ENCODE assay signal across 15 cellular contexts in the genomic region with DNA sequence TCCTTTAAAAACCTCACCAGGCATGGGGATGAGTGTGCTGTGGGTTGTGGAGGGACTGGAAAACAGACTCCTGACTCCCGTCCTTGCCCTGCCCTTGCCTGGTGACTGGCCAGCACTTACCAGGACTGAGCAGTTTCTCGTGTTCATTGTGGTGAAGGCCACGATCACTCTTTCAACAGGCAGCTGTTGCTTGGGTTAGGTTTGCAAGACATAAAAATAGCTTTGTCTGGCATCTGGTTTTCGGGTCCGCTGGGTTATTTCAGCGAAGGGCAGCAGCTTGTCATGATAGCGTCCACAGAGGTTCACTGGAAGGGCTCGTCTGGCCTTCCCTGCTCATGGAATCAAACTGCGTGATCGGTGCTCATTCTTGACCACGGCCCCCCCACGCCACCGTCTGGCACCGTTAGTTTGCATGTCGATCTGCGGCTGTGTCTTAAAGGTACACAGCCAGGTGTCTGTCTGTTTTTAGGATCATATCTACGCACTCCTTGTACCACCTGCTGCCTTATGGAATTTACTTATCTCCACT. TPM values are rescaled to one million over a fixed set of nuclear protein-coding genes. Genes with fewer than 3 reads are reported as not detected.
A peak's percentile ranks its signal among the peaks of the same experiment; 100 is the strongest.
DNase-seq lines count a peak whose midpoint lies in the region; ATAC-seq and TF ChIP-seq lines count a peak whose summit lies in the region.
"Had no signal": no experiment of that assay in that cellular context is flagged by ENCODE, and none has a peak within 500 bp of the region (broad histone marks: within the 10 kb centered on the region; RNA-seq: fewer than 3 reads in every experiment).

No MANE protein-coding gene starts in this region.

- DNase-seq in AG08395 (ENCODE audit: low spot score) (peak; percentile 65), cardiac muscle cell (ENCODE audit: low read depth in 1 of 2, low spot score in 1 of 2) (peak in 1 of 2 donors; percentile 78), neuronal stem cell (ENCODE audit: low spot score) (no peak), H7 (no peak), neural progenitor cell (ENCODE audit: low spot score) (no peak)
- DNase-seq: activated CD4-positive, CD25-positive, alpha-beta regulatory T cell; activated CD8-positive, alpha-beta memory T cell treated with anti-CD3 and anti-CD28 coated beads, Interleukin-2, amount 50 U/mL, for 48 hours; naive B cell; NCI-H2029; NK-92 treated with Interleukin-12 subunit alpha and Interleukin-12 subunit beta, amount 100 ng/mL, for 24 hours had no signal

- no peaks in the 10 kb centered on the region for H3K9me3 ChIP-seq in OCI-LY3 (ENCODE audit: insufficient read depth, low read length)
- no peaks in the 10 kb centered on the region for H3K9me3 ChIP-seq in cardiac muscle cell (ENCODE audit: low read depth)
- peaks cover 0 to 3% of the 10 kb centered on the region in 2 donors for H3K9me3 ChIP-seq in neuronal stem cell (replicated peaks in 1 of 2; ENCODE audit: control insufficient read depth in 2 of 2, insufficient read depth in 1 of 2, low read depth in 1 of 2, low read length in 2 of 2)
- H3K9me3 ChIP-seq in neural progenitor cell (ENCODE audit: low read depth) = no peaks in the 10 kb centered on the region
- H3K9me3 ChIP-seq: upper lobe of left lung had no signal

- H3K4ac ChIP-seq in neuronal stem cell (ENCODE audit: low read length) = no peak overlapping the region

- no peak overlapping the region for H2AK5ac ChIP-seq in neuronal stem cell (ENCODE audit: low read depth, low read length)

- WGBS in neuronal stem cell (ENCODE audit: extremely low coverage in 2 of 2, insufficient read length in 2 of 2, insufficient replicate concordance in 1 of 2), 2 donors = no CpG with 5 or more reads among the region's 17 CpGs

- H3K79me1 ChIP-seq in neuronal stem cell (ENCODE audit: low read depth, low read length) = no peaks in the 10 kb centered on the region

- peak overlapping the region; percentile 14; the same call in 1 of the 2 replicates for H3K4me3 ChIP-seq in OCI-LY3 (ENCODE audit: low read length)
- H3K4me3 ChIP-seq in cardiac muscle cell = no peak overlapping the region
- H3K4me3 ChIP-seq in neuronal stem cell (ENCODE audit: low read length in 2 of 2) = no peak overlapping the region
- no peak overlapping the region for H3K4me3 ChIP-seq in H7 (ENCODE audit: insufficient read depth, low read depth, low read length)
- no peak overlapping the region for H3K4me3 ChIP-seq in neural progenitor cell
- H3K4me3 ChIP-seq: upper lobe of left lung had no signal

- H3K27ac Mint-ChIP-seq in neural progenitor cell = no peak overlapping the region
- H3K27ac Mint-ChIP-seq: activated naive CD8-positive, alpha-beta T cell had no signal

- H2BK15ac ChIP-seq in neuronal stem cell (ENCODE audit: low read length) = no peak overlapping the region

- H4K8ac ChIP-seq in neuronal stem cell (ENCODE audit: low read depth, low read length) = no peak overlapping the region

- no peak overlapping the region for H3K23ac ChIP-seq in neuronal stem cell (ENCODE audit: low read depth, low read length, poor library complexity)

- no peaks in the 10 kb centered on the region for H3K79me2 ChIP-seq in OCI-LY3 (ENCODE audit: low read length)
- H3K79me2 ChIP-seq in neural progenitor cell (ENCODE audit: low read depth) = no peaks in the 10 kb centered on the region

- no peaks in the 10 kb centered on the region for H4K20me1 ChIP-seq in OCI-LY3 (ENCODE audit: insufficient read depth, low read length)
- H4K20me1 ChIP-seq in neural progenitor cell (ENCODE audit: low read depth) = no peaks in the 10 kb centered on the region

- no peak overlapping the region for H4K91ac ChIP-seq in neuronal stem cell (ENCODE audit: low read depth, low read length, poor library complexity)

- H3K9ac ChIP-seq in OCI-LY3 (ENCODE audit: low read length) (no peak overlapping the region), neuronal stem cell (ENCODE audit: low read depth, low read length, poor library complexity) (no peak overlapping the region), neural progenitor cell (no peak overlapping the region)

- no peak for ATAC-seq in GM19351 (IDR thresholded peaks at IDR 0.05; ENCODE audit: unreplicated experiment)
- ATAC-seq in GM19324 (IDR thresholded peaks at IDR 0.05; ENCODE audit: low FRiP score, unreplicated experiment) = no peak

- peak overlapping the region; percentile 5; the same call in 1 of the 2 replicates for H2AFZ ChIP-seq in OCI-LY3 (ENCODE audit: low read depth, low read length)
- H2AFZ ChIP-seq in neuronal stem cell (ENCODE audit: low read length) = peak overlapping the region; percentile 31
- H2AFZ ChIP-seq in neural progenitor cell (replicated peaks) = no peak overlapping the region

- no peaks in the 10 kb centered on the region for H3K36me3 Mint-ChIP-seq in neural progenitor cell
- H3K36me3 Mint-ChIP-seq: naive B cell had no signal

- H3F3A ChIP-seq in neural progenitor cell (ENCODE audit: low read depth) = no peaks in the 10 kb centered on the region

- peaks cover 3% of the 10 kb centered on the region for H3K4me1 Mint-ChIP-seq in neural progenitor cell
- H3K4me1 Mint-ChIP-seq: naive B cell had no signal

- peaks cover 41% of the 10 kb centered on the region for H3K27me3 ChIP-seq in OCI-LY3 (ENCODE audit: low read depth, low read length)
- no peaks in the 10 kb centered on the region for H3K27me3 ChIP-seq in cardiac muscle cell
- peaks cover 0 to 22% (median 0%) of the 10 kb centered on the region in 3 experiments for H3K27me3 ChIP-seq in neuronal stem cell (ENCODE audit: control insufficient read depth in 3 of 3, insufficient read depth in 3 of 3, low read depth in 1 of 3, low read length in 3 of 3)
- H3K27me3 ChIP-seq in H7 (ENCODE audit: control insufficient read depth, insufficient read depth, low read length) = no peaks in the 10 kb centered on the region
- H3K27me3 ChIP-seq in neural progenitor cell = no peaks in the 10 kb centered on the region
- H3K27me3 ChIP-seq: upper lobe of left lung had no signal

- H3K14ac ChIP-seq in neuronal stem cell (ENCODE audit: low read length) = no peak overlapping the region

- H2BK5ac ChIP-seq in neuronal stem cell (ENCODE audit: low read length) = no peak overlapping the region

- H3K27ac ChIP-seq in OCI-LY3 (ENCODE audit: low read length) (no peak overlapping the region), cardiac muscle cell (peak overlapping the region; percentile 92), neuronal stem cell (replicated peaks; ENCODE audit: low read length) (no peak overlapping the region), neural progenitor cell (no peak overlapping the region)
- H3K27ac ChIP-seq: upper lobe of left lung had no signal

- peak overlapping the region; percentile 32 for H3K4me2 ChIP-seq in OCI-LY3 (ENCODE audit: low read length)
- H3K4me2 ChIP-seq in neuronal stem cell (ENCODE audit: insufficient read depth, low read length, poor library complexity, severe bottlenecking) = no peak overlapping the region
- no peak overlapping the region for H3K4me2 ChIP-seq in neural progenitor cell

- no peak for TF ChIP-seq CTCF in OCI-LY3 (IDR thresholded peaks at IDR 0.05; ENCODE audit: low read depth, low read length)
- no peak for TF ChIP-seq CTCF in cardiac muscle cell (IDR thresholded peaks at IDR 0.05; ENCODE audit: low read depth, low read length)
- TF ChIP-seq CTCF in neural progenitor cell (IDR thresholded peaks at IDR 0.05) = no peak

- H3K36me3 ChIP-seq in OCI-LY3 (replicated peaks; ENCODE audit: low read depth, low read length) (no peaks in the 10 kb centered on the region), cardiac muscle cell (no peaks in the 10 kb centered on the region), neuronal stem cell (replicated peaks in 1 of 2; ENCODE audit: control insufficient read depth in 2 of 2, insufficient read depth in 2 of 2, low read length in 2 of 2) (no peaks in the 10 kb centered on the region), H7 (replicated peaks; ENCODE audit: control insufficient read depth, insufficient read depth, low read length) (no peaks in the 10 kb centered on the region), neural progenitor cell (no peaks in the 10 kb centered on the region)
- H3K36me3 ChIP-seq: upper lobe of left lung had no signal

- H2BK120ac ChIP-seq in neuronal stem cell (ENCODE audit: low read depth, low read length) = peak overlapping the region; percentile 17

- no peak overlapping the region for H2BK12ac ChIP-seq in neuronal stem cell (ENCODE audit: low read length)

- no peak overlapping the region for H3K4me3 Mint-ChIP-seq in neural progenitor cell
- H3K4me3 Mint-ChIP-seq: activated naive CD8-positive, alpha-beta T cell; naive B cell had no signal

- H3K4me1 ChIP-seq in OCI-LY3 (ENCODE audit: low read length) = peaks cover 4% of the 10 kb centered on the region; the same call in 1 of the 2 replicates
- peaks cover 34% of the 10 kb centered on the region for H3K4me1 ChIP-seq in cardiac muscle cell (ENCODE audit: low read depth)
- peaks cover 0 to 7% of the 10 kb centered on the region in 2 donors for H3K4me1 ChIP-seq in neuronal stem cell (ENCODE audit: control insufficient read depth in 2 of 2, insufficient read depth in 1 of 2, low read depth in 1 of 2, low read length in 2 of 2)
- peaks cover 6% of the 10 kb centered on the region for H3K4me1 ChIP-seq in neural progenitor cell

- peak overlapping the region; percentile 36 for H3K18ac ChIP-seq in neuronal stem cell (ENCODE audit: low read length)

- H3K9me3 Mint-ChIP-seq in neural progenitor cell = peaks cover 13% of the 10 kb centered on the region

- peaks cover 5% of the 10 kb centered on the region for H3K27me3 Mint-ChIP-seq in neural progenitor cell (ENCODE audit: insufficient read depth, low read depth)
- H3K27me3 Mint-ChIP-seq: activated naive CD8-positive, alpha-beta T cell had no signal

RNA-seq across cellular contexts. Expression of a gene that starts 15.2 kb away (rescaled TPM):
- total RNA-seq in cardiac muscle cell (52.3 and 78.0 TPM in 2 replicates), neural progenitor cell (ENCODE audit: low replicate concordance) (2.4 and 5.0 TPM in 2 replicates)
- polyA plus RNA-seq in cardiac muscle cell = 27.8 and 28.9 TPM in 2 replicates
- 3.8 TPM for polyA plus RNA-seq in neuronal stem cell (2013, experiment 1 of 2)
- polyA plus RNA-seq in neuronal stem cell (2013, experiment 2 of 2) = 4.0 TPM
- total RNA-seq in H7 (2014; rRNA removed; shearing (Covaris generic)) = 3.8 and 13.4 TPM in 2 replicates

RNA-seq across cellular contexts. Expression of a gene that starts 34.2 kb away (rescaled TPM):
- total RNA-seq in cardiac muscle cell (133 and 159 TPM in 2 replicates), neural progenitor cell (ENCODE audit: low replicate concordance) (71.0 and 132 TPM in 2 replicates)
- polyA plus RNA-seq in cardiac muscle cell = 78.5 and 85.7 TPM in 2 replicates
- polyA plus RNA-seq in neuronal stem cell (2013, experiment 1 of 2) = 51.4 TPM
- 50.5 TPM for polyA plus RNA-seq in neuronal stem cell (2013, experiment 2 of 2)
- 116 and 127 TPM in 2 replicates for total RNA-seq in H7 (2014; rRNA removed; shearing (Covaris generic))

RNA-seq across cellular contexts. Expression of a gene that starts 38.3 kb away (rescaled TPM):
- total RNA-seq in cardiac muscle cell = 21.9 and 46.6 TPM in 2 replicates
- polyA plus RNA-seq in cardiac muscle cell = 32.7 and 47.6 TPM in 2 replicates
- 26.3 TPM for polyA plus RNA-seq in neuronal stem cell (2013, experiment 1 of 2)
- 26.4 TPM for polyA plus RNA-seq in neuronal stem cell (2013, experiment 2 of 2)
- 29.6 and 40.1 TPM in 2 replicates for total RNA-seq in H7 (2014; rRNA removed; shearing (Covaris generic))
- total RNA-seq in neural progenitor cell (ENCODE audit: low replicate concordance) = 18.5 TPM in 2 replicates
